14 cellular contexts compared by ENCODE assay signal in genomic region chr18:48590678-48591077, GRCh38. TPM values are rescaled to one million over a fixed set of nuclear protein-coding genes. Genes with fewer than 3 reads are reported as not detected.
A peak's percentile ranks its signal among the peaks of the same experiment; 100 is the strongest.
DNase-seq lines count a peak whose midpoint lies in the region; ATAC-seq and TF ChIP-seq lines count a peak whose summit lies in the region.
"Had no signal": no experiment of that assay in that cellular context is flagged by ENCODE, and none has a peak within 500 bp of the region (broad histone marks: within the 10 kb centered on the region; RNA-seq: fewer than 3 reads in every experiment).

No MANE protein-coding gene starts in this region.

- H3K36me3 ChIP-seq in breast epithelium (no peaks in the 10 kb centered on the region), tibial artery (no peaks in the 10 kb centered on the region)

- no peak for TF ChIP-seq CTCF in MCF 10A (IDR thresholded peaks at IDR 0.05; ENCODE audit: unreplicated experiment)
- no peak for TF ChIP-seq CTCF in breast epithelium (IDR thresholded peaks at IDR 0.05)
- TF ChIP-seq CTCF in tibial artery (IDR thresholded peaks at IDR 0.05) = no peak

- no peaks in the 10 kb centered on the region for H3K9me3 ChIP-seq in breast epithelium
- no peaks in the 10 kb centered on the region for H3K9me3 ChIP-seq in tibial artery
- H3K9me3 ChIP-seq: BLaER1 had no signal

- H3K4me3 ChIP-seq in breast epithelium (no peak overlapping the region), tibial artery (no peak overlapping the region)
- H3K4me3 ChIP-seq: BLaER1, GM12878 had no signal

- no peaks in the 10 kb centered on the region for H3K27me3 ChIP-seq in breast epithelium
- H3K27me3 ChIP-seq in tibial artery = no peaks in the 10 kb centered on the region
- H3K27me3 ChIP-seq: BLaER1 had no signal

- BruUV-seq in MCF 10A (replicated peaks; lab: Mats Ljungman, UMichigan) = no TSS peak

- no peaks in the 10 kb centered on the region for H3K27me3 Mint-ChIP-seq in MCF 10A (ENCODE audit: insufficient read depth, unreplicated experiment)
- H3K27me3 Mint-ChIP-seq in stimulated activated naive CD8-positive, alpha-beta T cell treated with anti-CD3 and anti-CD28 coated beads, Interleukin-15, amount 100 ng/mL, for 72 hours = no peaks in the 10 kb centered on the region
- H3K27me3 Mint-ChIP-seq: dendritic cell treated with granulocyte-macrophage colony-stimulating factor and Interleukin-4, amounts not matched to agents 40 ng/mL and 50 ng/mL, for 4 days had no signal

- H3K27ac ChIP-seq in breast epithelium (no peak overlapping the region), tibial artery (peak overlapping the region; percentile 72 to 77)

- TF ChIP-seq POLR2A in breast epithelium (IDR thresholded peaks at IDR 0.05) = no peak

- CTCF ChIA-PET in MCF 10A (lab: Yijun Ruan, JAX) = no interaction called here

- H3K27ac Mint-ChIP-seq in MCF 10A (ENCODE audit: low read depth, unreplicated experiment) = peak overlapping the region; percentile 19
- no peak overlapping the region for H3K27ac Mint-ChIP-seq in stimulated activated naive CD8-positive, alpha-beta T cell treated with anti-CD3 and anti-CD28 coated beads, Interleukin-15, amount 100 ng/mL, for 72 hours
- H3K27ac Mint-ChIP-seq: dendritic cell treated with granulocyte-macrophage colony-stimulating factor and Interleukin-4, amounts not matched to agents 40 ng/mL and 50 ng/mL, for 4 days; stimulated activated effector memory CD8-positive, alpha-beta T cell treated with anti-CD3 and anti-CD28 coated beads, Interleukin-12 subunit alpha, Interleukin-12 subunit beta, amount 100 ng/mL, for 72 hours had no signal

- POLR2A ChIA-PET in MCF 10A (lab: Yijun Ruan, JAX) = interaction anchor here (0.6 to 0.8 kb wide), 2 partner anchors 14 to 52 kb away, joined by 3 to 4 read pairs; partner anchors contain the start of gene CTIF

- DNase-seq in MCF 10A (ENCODE audit: unreplicated experiment) = peak; percentile 93
- no peak for DNase-seq in breast epithelium (ENCODE audit: low spot score in 2 of 2)
- peak; percentile 83 for DNase-seq in astrocyte of the hippocampus (ENCODE audit: low read depth, low spot score)
- DNase-seq in left cardiac atrium = peak; percentile 47
- peak in 1 of 2 donors; percentile 79 for DNase-seq in tibial artery
- DNase-seq in stimulated activated naive CD8-positive, alpha-beta T cell treated with anti-CD3 and anti-CD28 coated beads, Interleukin-15, amount 100 ng/mL, for 72 hours = no peak
- no peak for DNase-seq in NCI-H1092 (lab: John Stamatoyannopoulos, UW)
- no peak for DNase-seq in MV-4-11 (lab: John Stamatoyannopoulos, UW)
- DNase-seq: left colon, NCI-H2029 had no signal

- H3K4me3 Mint-ChIP-seq in MCF 10A (ENCODE audit: unreplicated experiment) = no peak overlapping the region
- no peak overlapping the region for H3K4me3 Mint-ChIP-seq in stimulated activated naive CD8-positive, alpha-beta T cell treated with anti-CD3 and anti-CD28 coated beads, Interleukin-15, amount 100 ng/mL, for 72 hours
- H3K4me3 Mint-ChIP-seq: dendritic cell treated with granulocyte-macrophage colony-stimulating factor and Interleukin-4, amounts not matched to agents 40 ng/mL and 50 ng/mL, for 4 days; stimulated activated effector memory CD8-positive, alpha-beta T cell treated with anti-CD3 and anti-CD28 coated beads, Interleukin-12 subunit alpha, Interleukin-12 subunit beta, amount 100 ng/mL, for 72 hours had no signal

- H3K4me1 ChIP-seq in breast epithelium = peaks cover 3 to 11% of the 10 kb centered on the region in 2 donors
- H3K4me1 ChIP-seq in tibial artery = peaks cover 0 to 78% (median 44%) of the 10 kb centered on the region in 4 donors

- no peaks in the 10 kb centered on the region for H3K9me3 Mint-ChIP-seq in MCF 10A (ENCODE audit: unreplicated experiment)
- no peaks in the 10 kb centered on the region for H3K9me3 Mint-ChIP-seq in stimulated activated naive CD8-positive, alpha-beta T cell treated with anti-CD3 and anti-CD28 coated beads, Interleukin-15, amount 100 ng/mL, for 72 hours
- H3K9me3 Mint-ChIP-seq: dendritic cell treated with granulocyte-macrophage colony-stimulating factor and Interleukin-4, amounts not matched to agents 40 ng/mL and 50 ng/mL, for 4 days; stimulated activated effector memory CD8-positive, alpha-beta T cell treated with anti-CD3 and anti-CD28 coated beads, Interleukin-12 subunit alpha, Interleukin-12 subunit beta, amount 100 ng/mL, for 72 hours had no signal

- H3K36me3 Mint-ChIP-seq in MCF 10A (ENCODE audit: insufficient read depth, unreplicated experiment) = peaks cover 18% of the 10 kb centered on the region
- H3K36me3 Mint-ChIP-seq: stimulated activated effector memory CD8-positive, alpha-beta T cell treated with anti-CD3 and anti-CD28 coated beads, Interleukin-12 subunit alpha, Interleukin-12 subunit beta, amount 100 ng/mL, for 72 hours had no signal

- intact Hi-C loops in MCF 10A (cut with micrococcal nuclease) = no loop called here
- intact Hi-C loops in breast epithelium (cut with DNase I; ENCODE audit: low total_unique reads) = no loop called here
- intact Hi-C loops in left cardiac atrium (cut with DNase I) = loop anchor here in 1 of 2 donors (5.0 kb wide), 1 partner anchor 43 kb away; no protein-coding TSS in a partner anchor
- intact Hi-C loops in tibial artery (cut with DNase I; ENCODE audit: low total_unique reads) = loop anchor here (5.0 kb wide), 1 partner anchor 43 kb away; no protein-coding TSS in a partner anchor

- H3K4me1 Mint-ChIP-seq in MCF 10A (ENCODE audit: insufficient read depth, unreplicated experiment) = peaks cover 21% of the 10 kb centered on the region
- H3K4me1 Mint-ChIP-seq in stimulated activated naive CD8-positive, alpha-beta T cell treated with anti-CD3 and anti-CD28 coated beads, Interleukin-15, amount 100 ng/mL, for 72 hours = no peaks in the 10 kb centered on the region
- H3K4me1 Mint-ChIP-seq: stimulated activated effector memory CD8-positive, alpha-beta T cell treated with anti-CD3 and anti-CD28 coated beads, Interleukin-12 subunit alpha, Interleukin-12 subunit beta, amount 100 ng/mL, for 72 hours had no signal

- ATAC-seq in left cardiac atrium = peak; percentile 28 to 72
- ATAC-seq in stimulated activated naive CD8-positive, alpha-beta T cell treated with anti-CD3 and anti-CD28 coated beads, Interleukin-15, amount 100 ng/mL, for 72 hours = no peak
- ATAC-seq: GM12878, left colon had no signal

RNA-seq across cellular contexts. Expression of gene CTIF, which starts 51.8 kb away (rescaled TPM):
- total RNA-seq in MCF 10A (2022) (82.2 and 95.8 TPM in 2 replicates), breast epithelium (10 to 100 TPM; 28.8 to 78.9 (median 32.6) TPM), left cardiac atrium (10 to 100 TPM; 64.9 to 70.6 TPM)

Comparison
In these comparisons a context has a peak if more than half of its experiments do, and no peak if none do; other contexts are left out.
1. DNase-seq: peak in MCF 10A (single experiment), astrocyte of the hippocampus (single experiment) and left cardiac atrium (single experiment); none in breast epithelium (0 of 2), stimulated activated naive CD8-positive, alpha-beta T cell treated with anti-CD3 and anti-CD28 coated beads, Interleukin-15, amount 100 ng/mL, for 72 hours (0 of 2), NCI-H1092 (single experiment) and MV-4-11 (single experiment).
2. H3K27ac ChIP-seq: peak in tibial artery (2 of 2); none in breast epithelium (0 of 2).